1 cellular context compared by ENCODE assay signal in genomic region chr22:50601669-50602337, GRCh38.
A peak's percentile ranks its signal among the peaks of the same experiment; 100 is the strongest.
TF ChIP-seq lines count a peak whose summit lies in the region.

No MANE protein-coding gene starts in this region.

TF ChIP-seq in H1, 55 proteins besides CTCF, POLR2A, EP300 and RAD21:
- TF ChIP-seq MAFK (IDR thresholded peaks at IDR 0.05; ENCODE audit: low read depth, low read length) (no peak), CTBP2 (IDR thresholded peaks at IDR 0.05; ENCODE audit: borderline replicate concordance, insufficient read depth, insufficient read length, low read length) (no peak), EZH2 (IDR thresholded peaks at IDR 0.05; ENCODE audit: low read depth, low read length, severe bottlenecking) (peak; percentile 52), BACH1 (IDR thresholded peaks at IDR 0.05; ENCODE audit: low read length) (no peak), SUZ12 (IDR thresholded peaks at IDR 0.05; ENCODE audit: low read length) (peak; percentile 33; the same call in 1 of the 2 replicates), SIX5 (IDR thresholded peaks at IDR 0.05; ENCODE audit: low read depth, low read length) (no peak)
